7 cellular contexts compared by ENCODE assay signal in genomic region chr1:8118736-8119135, GRCh38.
A peak's percentile ranks its signal among the peaks of the same experiment; 100 is the strongest.
DNase-seq lines count a peak whose midpoint lies in the region; ATAC-seq and TF ChIP-seq lines count a peak whose summit lies in the region.
"Not testable (repeated sequence)": the region's sequence is repeated elsewhere in the genome, so short reads cannot be mapped to it uniquely, and the experiment has no call there.

No MANE protein-coding gene starts in this region.

- in situ Hi-C loops in Panc1 (cut with HindIII; ENCODE audit: low pct_unique_long_range_greater_than_20kb, low sequenced_read_pairs): not testable (repeated sequence)

- not testable (repeated sequence) for H3K79me2 ChIP-seq in hepatocyte

- H3K4me2 ChIP-seq in hepatocyte: not testable (repeated sequence)

- POLR2A ChIA-PET in Panc1 (lab: Charles Lee): not testable (repeated sequence)

- intact Hi-C loops in Panc1 (cut with micrococcal nuclease; ENCODE audit: unreplicated experiment); breast epithelium (cut with DNase I; ENCODE audit: low total_unique reads); sigmoid colon (cut with DNase I); tibial artery (cut with DNase I; ENCODE audit: low total_unique reads): not testable (repeated sequence)

- H4K20me1 ChIP-seq in hepatocyte (ENCODE audit: insufficient read depth, poor library complexity, severe bottlenecking): not testable (repeated sequence)

- H3K36me3 ChIP-seq in HUES48 (ENCODE audit: control insufficient read depth, insufficient read depth, low read length); Panc1 (ENCODE audit: control insufficient read depth, insufficient read depth, low read length); breast epithelium; hepatocyte (replicated peaks; ENCODE audit: insufficient read depth, low read depth); muscle layer of colon (ENCODE audit: insufficient read depth, low read length); sigmoid colon; tibial artery: not testable (repeated sequence)

- not testable (repeated sequence) for H3K9me3 ChIP-seq in HUES48 (ENCODE audit: control insufficient read depth, insufficient read depth, low read length); Panc1 (ENCODE audit: control insufficient read depth, insufficient read depth, low read depth, low read length); breast epithelium; hepatocyte (ENCODE audit: low read depth); muscle layer of colon (ENCODE audit: low read length); sigmoid colon; tibial artery

- not testable (repeated sequence) for ATAC-seq in Panc1

- TF ChIP-seq CTCF in Panc1 (IDR thresholded peaks at IDR 0.05); breast epithelium (IDR thresholded peaks at IDR 0.05); hepatocyte (IDR thresholded peaks at IDR 0.05; ENCODE audit: poor library complexity); sigmoid colon (IDR thresholded peaks at IDR 0.05); tibial artery (IDR thresholded peaks at IDR 0.05): not testable (repeated sequence)

- CTCF ChIA-PET in Panc1 (lab: Charles Lee): interaction anchor here (0.7 kb wide), 2 partner anchors 137 to 188 kb away, joined by 3 to 4 read pairs; no protein-coding TSS in a partner anchor

- TF ChIP-seq EP300 in sigmoid colon (IDR thresholded peaks at IDR 0.05): not testable (repeated sequence)

- not testable (repeated sequence) for BruUV-seq in Panc1 (replicated peaks; lab: Mats Ljungman, UMichigan)

- H3K9me2 ChIP-seq in hepatocyte (replicated peaks; ENCODE audit: insufficient read depth): not testable (repeated sequence)

- peak overlapping the region; percentile 59 for H3K27ac ChIP-seq in HUES48 (ENCODE audit: low read depth, low read length)
- peak overlapping the region; percentile 100 for H3K27ac ChIP-seq in Panc1 (ENCODE audit: low read length)
- peak overlapping the region; percentile 71 to 88 for H3K27ac ChIP-seq in breast epithelium
- H3K27ac ChIP-seq in hepatocyte: peak overlapping the region; percentile 88
- H3K27ac ChIP-seq in muscle layer of colon (ENCODE audit: low read depth, low read length): peak overlapping the region; percentile 78
- H3K27ac ChIP-seq in sigmoid colon: peak overlapping the region; percentile 88 to 93 (median 91)
- H3K27ac ChIP-seq in tibial artery: peak overlapping the region; percentile 90 to 91

- not testable (repeated sequence) for H3K9ac ChIP-seq in HUES48 (ENCODE audit: low read depth, low read length); muscle layer of colon (ENCODE audit: low read length)

- TF ChIP-seq POLR2A in breast epithelium (IDR thresholded peaks at IDR 0.05); sigmoid colon (IDR thresholded peaks at IDR 0.05): not testable (repeated sequence)

- not testable (repeated sequence) for H2AFZ ChIP-seq in hepatocyte

- H3K27me3 ChIP-seq in HUES48 (ENCODE audit: control insufficient read depth, insufficient read depth, low read length); Panc1 (ENCODE audit: control insufficient read depth, insufficient read depth, low read length); breast epithelium; hepatocyte; muscle layer of colon (ENCODE audit: control insufficient read depth in 1 of 2, insufficient read depth in 2 of 2, low read length in 2 of 2); sigmoid colon; tibial artery: not testable (repeated sequence)

- 87% methylated on average over 6 of the region's 6 CpGs for WGBS in hepatocyte (ENCODE audit: low lambda C conversion rate, missing lambda C conversion rate)
- WGBS in sigmoid colon, 2 donors: 90 to 92% methylated on average over 6 of the region's 6 CpGs

- not testable (repeated sequence) for H3K4me3 ChIP-seq in HUES48 (ENCODE audit: low read depth, low read length); Panc1 (ENCODE audit: low read depth in 2 of 2, low read length in 2 of 2); breast epithelium; hepatocyte; muscle layer of colon (ENCODE audit: low read depth in 1 of 2, low read length in 2 of 2); sigmoid colon; tibial artery

- not testable (repeated sequence) for DNase-seq in Panc1 (ENCODE audit: low read depth, low spot score); breast epithelium (ENCODE audit: low spot score in 2 of 2); hepatocyte (ENCODE audit: low spot score); sigmoid colon
- DNase-seq in tibial artery: peak in 1 of 2 donors; percentile 48

- H3K4me1 ChIP-seq in HUES48 (ENCODE audit: control insufficient read depth, insufficient read depth, low read length): peaks cover 12% of the 10 kb centered on the region
- H3K4me1 ChIP-seq in Panc1 (ENCODE audit: control insufficient read depth, insufficient read depth, low read length): peaks cover 58% of the 10 kb centered on the region
- peaks cover 6 to 17% of the 10 kb centered on the region in 2 donors for H3K4me1 ChIP-seq in breast epithelium
- H3K4me1 ChIP-seq in hepatocyte (ENCODE audit: insufficient read depth): peaks cover 67% of the 10 kb centered on the region
- H3K4me1 ChIP-seq in muscle layer of colon (ENCODE audit: insufficient read depth, low read length): peaks cover 71% of the 10 kb centered on the region
- peaks cover 0 to 78% (median 76%) of the 10 kb centered on the region in 4 donors for H3K4me1 ChIP-seq in sigmoid colon
- H3K4me1 ChIP-seq in tibial artery: peaks cover 0 to 96% (median 77%) of the 10 kb centered on the region in 4 donors
